Comparison of ENCODE assay signal across 9 cellular contexts in the genomic region with DNA sequence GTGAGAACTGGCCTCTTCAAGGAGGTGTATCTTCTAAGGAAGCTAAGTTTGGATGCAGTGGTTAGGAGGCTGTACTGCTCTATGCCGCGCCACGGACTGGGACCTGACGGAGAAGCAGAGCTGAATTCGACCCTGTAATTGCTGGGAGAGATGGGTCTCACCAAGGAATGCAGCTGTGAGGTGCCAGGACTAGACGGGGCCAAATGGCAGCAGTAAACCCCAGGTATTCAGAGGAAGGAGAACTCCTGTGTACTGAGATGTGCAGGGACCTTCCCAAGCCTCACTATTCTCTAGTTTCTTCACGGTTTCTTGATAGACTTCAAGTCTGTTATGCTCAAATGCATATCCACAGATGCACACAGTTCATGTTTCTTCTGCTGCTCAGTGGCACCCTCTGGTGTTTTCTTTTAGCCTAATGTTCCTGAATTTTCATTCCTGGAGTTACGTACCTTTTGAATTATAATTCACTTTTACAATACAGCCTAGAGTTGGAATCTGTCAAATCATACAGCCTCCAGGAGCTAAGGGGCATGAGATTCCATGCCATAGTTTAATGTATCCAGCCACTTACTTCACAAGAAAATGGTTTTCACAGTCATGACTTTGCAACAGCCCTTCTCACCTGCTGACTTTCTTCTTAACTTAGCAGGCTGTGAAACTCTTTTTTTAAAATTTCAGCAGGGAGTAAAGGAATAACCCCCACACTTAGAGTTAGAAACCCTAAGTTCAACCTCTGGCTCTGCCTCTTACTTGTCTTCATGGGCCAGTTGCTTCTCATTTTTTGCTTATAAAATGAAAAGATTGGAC.
DNase-seq lines count a peak whose midpoint lies in the region; ATAC-seq and TF ChIP-seq lines count a peak whose summit lies in the region.
"Had no signal": no experiment of that assay in that cellular context is flagged by ENCODE, and none has a peak within 500 bp of the region (broad histone marks: within the 10 kb centered on the region; RNA-seq: fewer than 3 reads in every experiment).

No MANE protein-coding gene starts in this region.

- H4K20me1 ChIP-seq in OCI-LY3 (ENCODE audit: insufficient read depth, low read length) = no peaks in the 10 kb centered on the region

- no peak overlapping the region for H3K9ac ChIP-seq in OCI-LY3 (ENCODE audit: low read length)

- H3K4me3 ChIP-seq in OCI-LY3 (ENCODE audit: low read length) (peak overlapping the region; percentile 20), esophagus muscularis mucosa (no peak overlapping the region)

- no peak for TF ChIP-seq EP300 in esophagus muscularis mucosa (IDR thresholded peaks at IDR 0.05)

- POLR2A ChIA-PET in activated CD8-positive, alpha-beta T cell treated with anti-CD3 and anti-CD28 coated beads for 36 hours (lab: Charles Lee) = no interaction called here
- POLR2A ChIA-PET in activated CD8-positive, alpha-beta T cell treated with anti-CD3 and anti-CD28 coated beads, Interleukin-2, amount 10 ng/mL, durations not matched to agents 7 days and 5 days (lab: Charles Lee) = no interaction called here

- no peak overlapping the region for H3K4me3 Mint-ChIP-seq in activated CD8-positive, alpha-beta T cell treated with anti-CD3 and anti-CD28 coated beads for 36 hours
- no peak overlapping the region for H3K4me3 Mint-ChIP-seq in activated CD8-positive, alpha-beta T cell treated with anti-CD3 and anti-CD28 coated beads, Interleukin-2, amount 10 ng/mL, durations not matched to agents 7 days and 5 days
- H3K4me3 Mint-ChIP-seq: activated naive CD8-positive, alpha-beta T cell treated with anti-CD3 and anti-CD28 coated beads, Interleukin-2, amount 10 ng/mL, durations not matched to agents 7 days and 5 days had no signal

- DNase-seq in activated CD8-positive, alpha-beta T cell treated with anti-CD3 and anti-CD28 coated beads for 36 hours = no peak
- DNase-seq in activated CD8-positive, alpha-beta T cell treated with anti-CD3 and anti-CD28 coated beads, Interleukin-2, amount 10 ng/mL, durations not matched to agents 7 days and 5 days = no peak
- peak; percentile 53 for DNase-seq in esophagus muscularis mucosa (ENCODE audit: extremely low spot score)
- peak; percentile 42 for DNase-seq in renal cortical epithelial cell (ENCODE audit: low read depth)
- DNase-seq in COLO668 (lab: John Stamatoyannopoulos, UW; ENCODE audit: unreplicated experiment) = no peak
- no peak for DNase-seq in stimulated activated CD4-positive, alpha-beta T cell treated with anti-CD3 and anti-CD28 coated beads, Interleukin-2, amount 100 ng/mL, for 48 hours
- DNase-seq: activated naive CD8-positive, alpha-beta T cell treated with anti-CD3 and anti-CD28 coated beads, Interleukin-2, amount 10 ng/mL, durations not matched to agents 7 days and 5 days had no signal

- peak overlapping the region; percentile 18; the same call in 1 of the 2 replicates for H2AFZ ChIP-seq in OCI-LY3 (ENCODE audit: low read depth, low read length)

- peaks cover 9% of the 10 kb centered on the region; the same call in 1 of the 2 replicates for H3K27me3 ChIP-seq in OCI-LY3 (ENCODE audit: low read depth, low read length)
- H3K27me3 ChIP-seq in esophagus muscularis mucosa = peaks cover 0 to 6% (median 0%) of the 10 kb centered on the region in 4 donors

- TF ChIP-seq CTCF in activated CD8-positive, alpha-beta T cell treated with anti-CD3 and anti-CD28 coated beads for 36 hours (IDR thresholded peaks at IDR 0.05) = peak; percentile 33
- TF ChIP-seq CTCF in OCI-LY3 (IDR thresholded peaks at IDR 0.05; ENCODE audit: low read depth, low read length) (peak; percentile 88), esophagus muscularis mucosa (IDR thresholded peaks at IDR 0.05) (peak; percentile 37 to 54 (median 41))

- CTCF ChIA-PET in activated CD8-positive, alpha-beta T cell treated with anti-CD3 and anti-CD28 coated beads for 36 hours (lab: Charles Lee) = interaction anchor here (1.0 to 1.5 kb wide), 5 partner anchors 8 to 239 kb away, joined by 3 to 6 read pairs (median 3); no protein-coding TSS in a partner anchor
- CTCF ChIA-PET in activated CD8-positive, alpha-beta T cell treated with anti-CD3 and anti-CD28 coated beads, Interleukin-2, amount 10 ng/mL, durations not matched to agents 7 days and 5 days (lab: Charles Lee) = interaction anchor here (0.6 to 1.3 kb wide), 2 partner anchors 11 to 121 kb away, joined by 3 read pairs; no protein-coding TSS in a partner anchor

- TF ChIP-seq POLR2A in esophagus muscularis mucosa (IDR thresholded peaks at IDR 0.05; ENCODE audit: low read depth) = no peak

- no peaks in the 10 kb centered on the region for H3K36me3 ChIP-seq in OCI-LY3 (replicated peaks; ENCODE audit: low read depth, low read length)
- H3K36me3 ChIP-seq in esophagus muscularis mucosa = no peaks in the 10 kb centered on the region

- H3K4me1 ChIP-seq in OCI-LY3 (ENCODE audit: low read length) (peaks cover 14% of the 10 kb centered on the region), esophagus muscularis mucosa (peaks cover 0 to 8% (median 3%) of the 10 kb centered on the region in 4 donors)

- WGBS in esophagus muscularis mucosa = 68% methylated on average over 8 of the region's 8 CpGs

- H3K9me3 Mint-ChIP-seq in activated CD8-positive, alpha-beta T cell treated with anti-CD3 and anti-CD28 coated beads for 36 hours = no peaks in the 10 kb centered on the region
- no peaks in the 10 kb centered on the region for H3K9me3 Mint-ChIP-seq in activated CD8-positive, alpha-beta T cell treated with anti-CD3 and anti-CD28 coated beads, Interleukin-2, amount 10 ng/mL, durations not matched to agents 7 days and 5 days (ENCODE audit: insufficient read depth)
- H3K9me3 Mint-ChIP-seq: activated naive CD8-positive, alpha-beta T cell treated with anti-CD3 and anti-CD28 coated beads, Interleukin-2, amount 10 ng/mL, durations not matched to agents 7 days and 5 days had no signal

- H3K4me1 Mint-ChIP-seq in activated CD8-positive, alpha-beta T cell treated with anti-CD3 and anti-CD28 coated beads for 36 hours (ENCODE audit: low read depth) = no peaks in the 10 kb centered on the region
- no peaks in the 10 kb centered on the region for H3K4me1 Mint-ChIP-seq in activated CD8-positive, alpha-beta T cell treated with anti-CD3 and anti-CD28 coated beads, Interleukin-2, amount 10 ng/mL, durations not matched to agents 7 days and 5 days (ENCODE audit: low read depth)
- H3K4me1 Mint-ChIP-seq: activated naive CD8-positive, alpha-beta T cell treated with anti-CD3 and anti-CD28 coated beads, Interleukin-2, amount 10 ng/mL, durations not matched to agents 7 days and 5 days had no signal

- peak overlapping the region; percentile 54 for H3K4me2 ChIP-seq in OCI-LY3 (ENCODE audit: low read length)

- H3K36me3 Mint-ChIP-seq in activated CD8-positive, alpha-beta T cell treated with anti-CD3 and anti-CD28 coated beads for 36 hours (ENCODE audit: low read depth) = no peaks in the 10 kb centered on the region
- H3K36me3 Mint-ChIP-seq in activated CD8-positive, alpha-beta T cell treated with anti-CD3 and anti-CD28 coated beads, Interleukin-2, amount 10 ng/mL, durations not matched to agents 7 days and 5 days (ENCODE audit: low read depth) = no peaks in the 10 kb centered on the region
- H3K36me3 Mint-ChIP-seq: activated naive CD8-positive, alpha-beta T cell treated with anti-CD3 and anti-CD28 coated beads, Interleukin-2, amount 10 ng/mL, durations not matched to agents 7 days and 5 days had no signal

- intact Hi-C loops in activated CD8-positive, alpha-beta T cell treated with anti-CD3 and anti-CD28 coated beads for 36 hours (cut with micrococcal nuclease) = no loop called here
- intact Hi-C loops in esophagus muscularis mucosa (cut with DNase I) = loop anchor here (5.0 kb wide), 3 partner anchors 121 to 241 kb away; no protein-coding TSS in a partner anchor

- no peak for ATAC-seq in activated CD8-positive, alpha-beta T cell treated with anti-CD3 and anti-CD28 coated beads for 36 hours
- no peak for ATAC-seq in activated CD8-positive, alpha-beta T cell treated with anti-CD3 and anti-CD28 coated beads, Interleukin-2, amount 10 ng/mL, durations not matched to agents 7 days and 5 days
- no peak for ATAC-seq in GM21786 (IDR thresholded peaks at IDR 0.05; ENCODE audit: unreplicated experiment)

- H3K27ac ChIP-seq in OCI-LY3 (ENCODE audit: low read length) (no peak overlapping the region), esophagus muscularis mucosa (replicated peaks in 1 of 4) (no peak overlapping the region)

- H3K9me3 ChIP-seq in OCI-LY3 (ENCODE audit: insufficient read depth, low read length) (no peaks in the 10 kb centered on the region), esophagus muscularis mucosa (no peaks in the 10 kb centered on the region)

- H3K27ac Mint-ChIP-seq in activated CD8-positive, alpha-beta T cell treated with anti-CD3 and anti-CD28 coated beads for 36 hours = no peak overlapping the region
- no peak overlapping the region for H3K27ac Mint-ChIP-seq in activated CD8-positive, alpha-beta T cell treated with anti-CD3 and anti-CD28 coated beads, Interleukin-2, amount 10 ng/mL, durations not matched to agents 7 days and 5 days
- H3K27ac Mint-ChIP-seq: activated naive CD8-positive, alpha-beta T cell treated with anti-CD3 and anti-CD28 coated beads, Interleukin-2, amount 10 ng/mL, durations not matched to agents 7 days and 5 days had no signal

- H3K27me3 Mint-ChIP-seq in activated CD8-positive, alpha-beta T cell treated with anti-CD3 and anti-CD28 coated beads for 36 hours = peaks cover 20% of the 10 kb centered on the region
- H3K27me3 Mint-ChIP-seq in activated CD8-positive, alpha-beta T cell treated with anti-CD3 and anti-CD28 coated beads, Interleukin-2, amount 10 ng/mL, durations not matched to agents 7 days and 5 days (ENCODE audit: low read depth) = peaks cover 20% of the 10 kb centered on the region

- H3K79me2 ChIP-seq in OCI-LY3 (ENCODE audit: low read length) = no peaks in the 10 kb centered on the region

Comparison
In these comparisons a context has a peak if more than half of its experiments do, and no peak if none do; other contexts are left out.
1. DNase-seq: peak in esophagus muscularis mucosa (single experiment) and renal cortical epithelial cell (single experiment); none in activated CD8-positive, alpha-beta T cell treated with anti-CD3 and anti-CD28 coated beads for 36 hours (single experiment), activated CD8-positive, alpha-beta T cell treated with anti-CD3 and anti-CD28 coated beads, Interleukin-2, amount 10 ng/mL, durations not matched to agents 7 days and 5 days (single experiment), COLO668 (single experiment) and stimulated activated CD4-positive, alpha-beta T cell treated with anti-CD3 and anti-CD28 coated beads, Interleukin-2, amount 100 ng/mL, for 48 hours (0 of 2).
2. CTCF ChIP-seq: peak in every context shown above with its lines; median percentile 88 in OCI-LY3; 41 in esophagus muscularis mucosa; 33 in activated CD8-positive, alpha-beta T cell treated with anti-CD3 and anti-CD28 coated beads for 36 hours.